In genomic region chr20:4820833-4821518, GRCh38 we compare ENCODE assay signal across 11 cellular contexts. TPM values are rescaled to one million over a fixed set of nuclear protein-coding genes. Genes with fewer than 3 reads are reported as not detected.
DNase-seq lines count a peak whose midpoint lies in the region; ATAC-seq and TF ChIP-seq lines count a peak whose summit lies in the region.
"Had no signal": no experiment of that assay in that cellular context is flagged by ENCODE, and none has a peak within 500 bp of the region (broad histone marks: within the 10 kb centered on the region; RNA-seq: fewer than 3 reads in every experiment).

No MANE protein-coding gene starts in this region.

- H3K27ac Mint-ChIP-seq in activated naive CD8-positive, alpha-beta T cell = peak overlapping the region; percentile 86
- no peak overlapping the region for H3K27ac Mint-ChIP-seq in activated naive CD8-positive, alpha-beta T cell treated with anti-CD3 and anti-CD28 coated beads for 36 hours
- H3K27ac Mint-ChIP-seq in activated B cell treated with CpG ODN at 0.5 μM for 24 hours (peak overlapping the region; percentile 98), immature natural killer cell (no peak overlapping the region)

- H3K27ac ChIP-seq in urinary bladder (ENCODE audit: low read depth) = peak overlapping the region; percentile 1
- H3K27ac ChIP-seq: PC-9, thoracic aorta had no signal

- peak overlapping the region; percentile 65 for H3K4me3 Mint-ChIP-seq in activated naive CD8-positive, alpha-beta T cell
- H3K4me3 Mint-ChIP-seq in activated naive CD8-positive, alpha-beta T cell treated with anti-CD3 and anti-CD28 coated beads for 36 hours = no peak overlapping the region
- H3K4me3 Mint-ChIP-seq in activated B cell treated with CpG ODN at 0.5 μM for 24 hours (peak overlapping the region; percentile 98), immature natural killer cell (peak overlapping the region in 3 of 5 donors; percentile 19 to 87 (median 83))

- H3K36me3 Mint-ChIP-seq in activated naive CD8-positive, alpha-beta T cell = peaks cover 9% of the 10 kb centered on the region
- peaks cover 24% of the 10 kb centered on the region for H3K36me3 Mint-ChIP-seq in activated naive CD8-positive, alpha-beta T cell treated with anti-CD3 and anti-CD28 coated beads for 36 hours
- H3K36me3 Mint-ChIP-seq in activated B cell treated with CpG ODN at 0.5 μM for 24 hours (ENCODE audit: low read depth) = peaks cover 62% of the 10 kb centered on the region
- H3K36me3 Mint-ChIP-seq in immature natural killer cell = peaks cover 0 to 6% (median 0%) of the 10 kb centered on the region in 3 donors

- WGBS in urinary bladder = 55% methylated on average over 14 of the region's 14 CpGs

- DNase-seq in activated naive CD8-positive, alpha-beta T cell treated with anti-CD3 and anti-CD28 coated beads for 36 hours = no peak
- DNase-seq in activated B cell treated with CpG ODN at 0.5 μM for 24 hours (no peak), immature natural killer cell (no peak), DMS53 treated with DMSO at 0.1 percent for 48 hours (lab: John Stamatoyannopoulos, UW; ENCODE audit: unreplicated experiment) (no peak), NOMO-1 treated with DMSO at 0.1 percent for 48 hours (lab: John Stamatoyannopoulos, UW; ENCODE audit: unreplicated experiment) (no peak), NCI-H2107 treated with DMSO at 0.1 percent for 48 hours (lab: John Stamatoyannopoulos, UW; ENCODE audit: unreplicated experiment) (no peak)
- DNase-seq: heart right ventricle had no signal

- no peaks in the 10 kb centered on the region for H3K27me3 Mint-ChIP-seq in activated naive CD8-positive, alpha-beta T cell
- H3K27me3 Mint-ChIP-seq in activated naive CD8-positive, alpha-beta T cell treated with anti-CD3 and anti-CD28 coated beads for 36 hours = no peaks in the 10 kb centered on the region
- H3K27me3 Mint-ChIP-seq in activated B cell treated with CpG ODN at 0.5 μM for 24 hours = no peaks in the 10 kb centered on the region
- H3K27me3 Mint-ChIP-seq in immature natural killer cell (ENCODE audit: low read depth in 3 of 3) = peaks cover 0 to 10% (median 8%) of the 10 kb centered on the region in 3 donors

- H3K9me3 Mint-ChIP-seq in activated naive CD8-positive, alpha-beta T cell (ENCODE audit: low read depth) = no peaks in the 10 kb centered on the region
- no peaks in the 10 kb centered on the region for H3K9me3 Mint-ChIP-seq in activated naive CD8-positive, alpha-beta T cell treated with anti-CD3 and anti-CD28 coated beads for 36 hours
- no peaks in the 10 kb centered on the region for H3K9me3 Mint-ChIP-seq in activated B cell treated with CpG ODN at 0.5 μM for 24 hours
- H3K9me3 Mint-ChIP-seq in immature natural killer cell = no peaks in the 10 kb centered on the region

- H3K36me3 ChIP-seq in urinary bladder (ENCODE audit: insufficient read depth) = no peaks in the 10 kb centered on the region
- H3K36me3 ChIP-seq: thoracic aorta had no signal

- no peak for ATAC-seq in activated B cell treated with CpG ODN at 0.5 μM for 24 hours (ENCODE audit: low read depth)

- H3K4me1 ChIP-seq in urinary bladder (ENCODE audit: insufficient read depth) = no peaks in the 10 kb centered on the region

- TF ChIP-seq CTCF in activated B cell treated with CpG ODN at 0.5 μM for 24 hours (IDR thresholded peaks at IDR 0.05) = no peak

- POLR2A ChIA-PET in activated B cell treated with CpG ODN at 0.5 μM for 24 hours (lab: Charles Lee) = interaction anchor here (0.5 kb wide), 1 partner anchor 148 kb away, joined by 10 read pairs; no protein-coding TSS in a partner anchor

- H3K4me3 ChIP-seq in urinary bladder (ENCODE audit: low read depth, low read length) = no peak overlapping the region
- H3K4me3 ChIP-seq: PC-9 had no signal

- peaks cover 35% of the 10 kb centered on the region for H3K4me1 Mint-ChIP-seq in activated naive CD8-positive, alpha-beta T cell (ENCODE audit: low read depth)
- H3K4me1 Mint-ChIP-seq in activated naive CD8-positive, alpha-beta T cell treated with anti-CD3 and anti-CD28 coated beads for 36 hours = peaks cover 18% of the 10 kb centered on the region
- H3K4me1 Mint-ChIP-seq in activated B cell treated with CpG ODN at 0.5 μM for 24 hours (peaks cover 69% of the 10 kb centered on the region), immature natural killer cell (peaks cover 13 to 18% of the 10 kb centered on the region in 2 donors)

- CTCF ChIA-PET in activated B cell treated with CpG ODN at 0.5 μM for 24 hours (lab: Charles Lee) = no interaction called here

- intact Hi-C loops in activated B cell treated with CpG ODN at 0.5 μM for 24 hours (cut with micrococcal nuclease) = no loop called here

RNA-seq across cellular contexts. Expression of gene RASSF2, which starts 2.4 kb away (rescaled TPM):
- 10 to 100 TPM; 47.3 to 48.2 TPM for total RNA-seq in activated naive CD8-positive, alpha-beta T cell treated with anti-CD3 and anti-CD28 coated beads for 36 hours
- total RNA-seq in activated B cell treated with CpG ODN at 0.5 μM for 24 hours (202 and 217 TPM in 2 replicates), urinary bladder (100 TPM)
- polyA plus RNA-seq in immature natural killer cell (10 to 100 TPM; 15.7 to 18.7 (median 16.7) TPM), urinary bladder (9.3 TPM)

Comparison
In these comparisons a context has a peak if more than half of its experiments do, and no peak if none do; other contexts are left out.
1. H3K27ac Mint-ChIP-seq: peak in activated naive CD8-positive, alpha-beta T cell (single experiment) and activated B cell treated with CpG ODN at 0.5 μM for 24 hours (single experiment); none in activated naive CD8-positive, alpha-beta T cell treated with anti-CD3 and anti-CD28 coated beads for 36 hours (single experiment) and immature natural killer cell (0 of 6).